8 cellular contexts compared by ENCODE assay signal in the genomic region with DNA sequence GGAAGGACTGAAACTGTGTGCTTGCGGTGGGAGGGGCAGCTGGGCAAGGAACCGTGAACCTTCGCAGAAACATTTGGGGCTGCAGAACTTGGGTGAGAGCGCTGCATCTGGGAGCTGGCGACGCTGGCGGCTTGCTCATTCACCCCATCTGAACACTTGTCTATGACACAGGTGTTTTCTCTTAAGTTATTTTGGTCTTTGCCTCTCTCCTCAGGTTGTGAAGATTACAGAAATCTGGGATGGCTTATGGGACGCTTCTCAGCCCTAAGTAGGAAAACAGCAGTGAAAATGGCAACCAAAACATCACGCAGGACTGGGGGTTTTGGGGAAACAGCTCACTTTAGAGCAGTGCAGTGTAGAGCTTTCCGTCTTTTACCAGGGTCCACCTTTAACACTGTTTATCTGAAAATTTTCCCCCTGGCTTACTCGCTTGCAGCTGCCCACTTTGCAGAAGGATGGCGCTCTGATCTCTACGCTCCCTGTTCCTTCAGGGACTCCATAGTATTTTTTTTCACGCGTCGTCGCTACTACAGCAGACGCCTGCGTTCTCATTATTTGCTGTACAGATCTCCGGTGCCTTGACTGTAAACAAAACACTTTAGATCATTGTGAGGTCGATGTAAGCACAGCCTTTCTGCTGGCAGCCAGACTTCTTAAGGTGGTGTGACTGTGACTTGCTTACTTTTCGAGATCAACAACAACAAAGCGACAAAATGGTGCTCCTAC. TPM values are rescaled to one million over a fixed set of nuclear protein-coding genes. Genes with fewer than 3 reads are reported as not detected.
DNase-seq lines count a peak whose midpoint lies in the region; ATAC-seq and TF ChIP-seq lines count a peak whose summit lies in the region.

No MANE protein-coding gene starts in this region.

- H3K9me3 ChIP-seq in HUES64 (ENCODE audit: insufficient read depth, low read depth, low read length) (no peaks in the 10 kb centered on the region), T-helper 17 cell (ENCODE audit: control insufficient read depth, low read length, poor library complexity, severe bottlenecking) (no peaks in the 10 kb centered on the region), lower lobe of right lung (no peaks in the 10 kb centered on the region), testis (no peaks in the 10 kb centered on the region)

- intact Hi-C loops in lower lobe of right lung (cut with DNase I) (no loop called here), testis (cut with DNase I; ENCODE audit: low total_unique reads) (no loop called here)

- H3K36me3 ChIP-seq in HUES64 (ENCODE audit: insufficient read depth, low read length) (peaks cover 7% of the 10 kb centered on the region), lower lobe of right lung (peaks cover 6% of the 10 kb centered on the region), testis (ENCODE audit: low read depth, missing control alignments) (no peaks in the 10 kb centered on the region)

- peak overlapping the region; percentile 98 for H3K4me3 Mint-ChIP-seq in T-helper 17 cell

- H3K27me3 ChIP-seq in HUES64 (ENCODE audit: insufficient read depth, low read length) = peaks cover 18% of the 10 kb centered on the region
- H3K27me3 ChIP-seq in lower lobe of right lung (ENCODE audit: low read depth) = no peaks in the 10 kb centered on the region
- no peaks in the 10 kb centered on the region for H3K27me3 ChIP-seq in testis

- no peak for TF ChIP-seq POLR2A in testis (IDR thresholded peaks at IDR 0.05)

- H3K4me1 ChIP-seq in HUES64 (ENCODE audit: insufficient read depth, low read length) (peaks cover 35% of the 10 kb centered on the region), lower lobe of right lung (peaks cover 30% of the 10 kb centered on the region), testis (peaks cover 21% of the 10 kb centered on the region)

- peaks cover 13% of the 10 kb centered on the region for H3K36me3 Mint-ChIP-seq in T-helper 17 cell (ENCODE audit: low read depth)

- peak; percentile 30 for TF ChIP-seq CTCF in lower lobe of right lung (IDR thresholded peaks at IDR 0.05)
- TF ChIP-seq CTCF in testis (IDR thresholded peaks at IDR 0.05) = peak in 1 of 3 experiments; percentile 12

- H3K4me1 Mint-ChIP-seq in T-helper 17 cell = peaks cover 58% of the 10 kb centered on the region

- H3K27ac ChIP-seq in HUES64 (ENCODE audit: low read depth, low read length) (no peak overlapping the region), lower lobe of right lung (peak overlapping the region; percentile 99), testis (peak overlapping the region; percentile 95 to 100)

- H3K4me3 ChIP-seq in HUES64 (ENCODE audit: low read length) = peak overlapping the region; percentile 45
- peak overlapping the region; percentile 91 for H3K4me3 ChIP-seq in lower lobe of right lung
- peak overlapping the region; percentile 1 to 7 for H3K4me3 ChIP-seq in testis

- peak overlapping the region; percentile 100 for H3K27ac Mint-ChIP-seq in T-helper 17 cell

- peak; percentile 71 for ATAC-seq in T-helper 17 cell
- ATAC-seq in lower lobe of right lung = peak in 1 of 2 donors; percentile 6
- ATAC-seq in GM18873 (IDR thresholded peaks at IDR 0.05; ENCODE audit: low FRiP score, unreplicated experiment) = no peak

- no peaks in the 10 kb centered on the region for H3K27me3 Mint-ChIP-seq in T-helper 17 cell

- DNase-seq in NCI-H2196 (lab: John Stamatoyannopoulos, UW; ENCODE audit: unreplicated experiment) (peak; percentile 6), NCI-H2196 treated with DMSO at 0.1 percent for 48 hours (lab: John Stamatoyannopoulos, UW; ENCODE audit: unreplicated experiment) (no peak), T-helper 17 cell (peak in 2 of 3 donors; percentile 34 to 46), cerebellar cortex (ENCODE audit: low spot score) (peak; percentile 80), lower lobe of right lung (peak; percentile 60), testis (peak; percentile 68)

- 21% methylated on average over 23 of the region's 23 CpGs for WGBS in HUES64
- WGBS in testis, 2 donors = 8 to 12% methylated on average over 23 of the region's 23 CpGs

- H3K9ac ChIP-seq in HUES64 (ENCODE audit: low read depth, low read length) = peak overlapping the region; percentile 41

RNA-seq across cellular contexts. Expression of gene CDKN1B, which starts 2.7 kb away (rescaled TPM):
- polyA plus RNA-seq in HUES64 (2013, experiment 1 of 2) = 12.7 TPM
- 19.9 TPM for polyA plus RNA-seq in HUES64 (2013, experiment 2 of 2)
- total RNA-seq in T-helper 17 cell = 100 to 1,000 TPM; 202 to 252 TPM
- total RNA-seq in lower lobe of right lung = 57.7 TPM
- 10 to 100 TPM; 76.1 to 98.9 TPM for total RNA-seq in testis
- polyA plus RNA-seq in testis (ENCODE audit: insufficient read depth, low read depth, low replicate concordance) = 59.2 TPM

RNA-seq across cellular contexts. Expression of gene GPR19, which starts 18.5 kb away (rescaled TPM):
- polyA plus RNA-seq in HUES64 (2013, experiment 1 of 2) = 14.3 TPM
- polyA plus RNA-seq in HUES64 (2013, experiment 2 of 2) = 17.4 TPM
- total RNA-seq in T-helper 17 cell = 1 to 10 TPM; 2.0 to 2.1 TPM
- not detected for total RNA-seq in lower lobe of right lung
- 1 to 10 TPM; 2.1 to 2.9 TPM for total RNA-seq in testis
- 4.1 TPM for polyA plus RNA-seq in testis (ENCODE audit: insufficient read depth, low read depth, low replicate concordance)

Comparison
In these comparisons a context has a peak if more than half of its experiments do, and no peak if none do; other contexts are left out.
1. H3K4me3 ChIP-seq: peak in every context shown above with its lines; median percentile 91 in lower lobe of right lung; 45 in HUES64; 4 in testis.